Comparison of ENCODE assay signal across 18 cellular contexts in the genomic region with DNA sequence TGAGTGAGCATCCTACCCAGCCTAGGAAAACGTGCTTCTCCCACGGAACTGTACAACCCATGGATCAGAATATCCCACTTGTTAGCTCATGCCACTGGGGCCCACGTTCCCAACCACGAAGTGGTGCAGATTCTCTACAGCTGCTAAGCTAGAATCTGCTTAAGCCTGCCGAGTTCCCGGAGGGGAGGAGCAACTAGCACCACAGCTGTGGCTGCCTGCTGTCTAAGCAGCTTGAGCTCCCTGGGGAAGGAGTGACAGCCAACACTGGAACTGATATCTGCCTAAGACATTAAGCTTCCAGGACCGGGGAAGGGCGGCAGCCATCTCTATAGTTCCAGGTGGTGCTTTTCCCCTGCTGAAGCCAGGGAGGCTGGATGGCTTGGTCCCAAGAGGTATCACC.
DNase-seq lines count a peak whose midpoint lies in the region; ATAC-seq, FAIRE-seq and TF ChIP-seq lines count a peak whose summit lies in the region.
"Had no signal": no experiment of that assay in that cellular context is flagged by ENCODE, and none has a peak within 500 bp of the region (broad histone marks: within the 10 kb centered on the region; RNA-seq: fewer than 3 reads in every experiment).

No MANE protein-coding gene starts in this region.

- no peaks in the 10 kb centered on the region for H3K4me1 Mint-ChIP-seq in neural progenitor cell
- H3K4me1 Mint-ChIP-seq: CD14-positive monocyte had no signal

- H3K4me1 ChIP-seq in SJCRH30 (no peaks in the 10 kb centered on the region; the same call in 1 of the 2 replicates), neural progenitor cell (no peaks in the 10 kb centered on the region)

- no peaks in the 10 kb centered on the region for H3K36me3 Mint-ChIP-seq in neural progenitor cell
- H3K36me3 Mint-ChIP-seq: CD14-positive monocyte had no signal

- H3K27ac ChIP-seq in SJCRH30 (no peak overlapping the region), neural progenitor cell (no peak overlapping the region)

- peak; percentile 93 for FAIRE-seq in D721Med (lab: Jason Lieb, UNC)
- FAIRE-seq: G401.6 had no signal

- DNase-seq in D721Med (ENCODE audit: insufficient read length, low spot score) (peak; percentile 9), NCI-H2171 (lab: John Stamatoyannopoulos, UW) (peak; percentile 62), SJCRH30 (peak; percentile 63 to 73), neural progenitor cell (ENCODE audit: low spot score) (peak; percentile 14), left lobe of liver (ENCODE audit: low spot score) (no peak), HCEC 1CT (no peak)
- DNase-seq in activated effector memory CD4-positive, alpha-beta T cell treated with anti-CD3 and anti-CD28 coated beads, Interleukin-2, amount 50 U/mL, for 16 hours, result no peak
- DNase-seq: AML-193; DMS 273 treated with DMSO at 0.1 percent for 48 hours; KBM-7; NCI-H187; NCI-H446 treated with DMSO at 0.1 percent for 48 hours; NK-92 treated with Interleukin-12 subunit alpha and Interleukin-12 subunit beta, amount 100 ng/mL, for 24 hours; SHP77 had no signal

- H2AFZ ChIP-seq in neural progenitor cell (replicated peaks), result no peak overlapping the region

- no peak overlapping the region for H3K27ac Mint-ChIP-seq in neural progenitor cell
- H3K27ac Mint-ChIP-seq: T-helper 1 cell treated with Interleukin-12 subunit alpha and Interleukin-12 subunit beta and Interleukin-4 antibody, amounts not matched to agents 30 μg/mL and 1 μg/mL, for 36 hours had no signal

- H3K36me3 ChIP-seq in SJCRH30, result no peaks in the 10 kb centered on the region
- H3K36me3 ChIP-seq in neural progenitor cell, result no peaks in the 10 kb centered on the region

- no peak overlapping the region for H3K9ac ChIP-seq in neural progenitor cell

- ATAC-seq in left lobe of liver, result no peak
- ATAC-seq: HCT116 had no signal

- no peak overlapping the region for H3K4me2 ChIP-seq in neural progenitor cell

- H3K27me3 ChIP-seq in SJCRH30, result no peaks in the 10 kb centered on the region
- H3K27me3 ChIP-seq in neural progenitor cell, result no peaks in the 10 kb centered on the region

- H4K20me1 ChIP-seq in neural progenitor cell (ENCODE audit: low read depth), result no peaks in the 10 kb centered on the region

- H3F3A ChIP-seq in neural progenitor cell (ENCODE audit: low read depth), result no peaks in the 10 kb centered on the region

- H3K4me3 ChIP-seq in SJCRH30, result no peak overlapping the region
- no peak overlapping the region for H3K4me3 ChIP-seq in neural progenitor cell

- no peaks in the 10 kb centered on the region for H3K79me2 ChIP-seq in neural progenitor cell (ENCODE audit: low read depth)

- peaks cover 2% of the 10 kb centered on the region for H3K27me3 Mint-ChIP-seq in neural progenitor cell (ENCODE audit: insufficient read depth, low read depth)

- H3K4me3 Mint-ChIP-seq in neural progenitor cell, result no peak overlapping the region
- H3K4me3 Mint-ChIP-seq: CD14-positive monocyte; T-helper 1 cell treated with Interleukin-12 subunit alpha and Interleukin-12 subunit beta and Interleukin-4 antibody, amounts not matched to agents 30 μg/mL and 1 μg/mL, for 36 hours had no signal

- peaks cover 24% of the 10 kb centered on the region for H3K9me3 Mint-ChIP-seq in neural progenitor cell

- H3K9me3 ChIP-seq in SJCRH30 (replicated peaks) (no peaks in the 10 kb centered on the region), neural progenitor cell (ENCODE audit: low read depth) (no peaks in the 10 kb centered on the region)

- TF ChIP-seq CTCF in D721Med (IDR thresholded peaks at IDR 0.05; ENCODE audit: insufficient read depth, missing control alignments) (no peak), neural progenitor cell (IDR thresholded peaks at IDR 0.05) (no peak)

Comparison
In these comparisons a context has a peak if more than half of its experiments do, and no peak if none do; other contexts are left out.
1. DNase-seq: peak in D721Med (single experiment), NCI-H2171 (single experiment), SJCRH30 (2 of 2) and neural progenitor cell (single experiment); none in left lobe of liver (single experiment), HCEC 1CT (single experiment) and activated effector memory CD4-positive, alpha-beta T cell treated with anti-CD3 and anti-CD28 coated beads, Interleukin-2, amount 50 U/mL, for 16 hours (single experiment).